ENCODE assay signal across 15 cellular contexts in genomic region chr18:29012364-29012763, GRCh38.
A peak's percentile ranks its signal among the peaks of the same experiment; 100 is the strongest.
DNase-seq lines count a peak whose midpoint lies in the region; ATAC-seq, FAIRE-seq and TF ChIP-seq lines count a peak whose summit lies in the region.
"Had no signal": no experiment of that assay in that cellular context is flagged by ENCODE, and none has a peak within 500 bp of the region (broad histone marks: within the 10 kb centered on the region; RNA-seq: fewer than 3 reads in every experiment).

No MANE protein-coding gene starts in this region.

- no peaks in the 10 kb centered on the region for H3K4me1 Mint-ChIP-seq in natural killer cell treated with Interleukin-12 subunit alpha and Interleukin-12 subunit beta and Interleukin-15 and Interleukin-18, amount 100 ng/mL, for 72 hours (ENCODE audit: low read depth in 2 of 2)
- H3K4me1 Mint-ChIP-seq in activated T-helper 2 cell treated with anti-CD3 and anti-CD28 coated beads, Interferon-gamma antibody, Interleukin-2, Interleukin-4, amounts not matched to agents 10 μg/mL and 5 μg/mL and 100 μg/mL, durations not matched to agents 14 hours and 24 hours and 36 hours (ENCODE audit: low read depth): no peaks in the 10 kb centered on the region
- H3K4me1 Mint-ChIP-seq: CD8-positive, alpha-beta memory T cell; IgD-negative memory B cell had no signal

- no peak overlapping the region for H3K23ac ChIP-seq in mesendoderm (ENCODE audit: low read length)

- no peak overlapping the region for H3K27ac ChIP-seq in mesendoderm (ENCODE audit: low read depth, low read length)
- H3K27ac ChIP-seq: 22Rv1, BLaER1 had no signal

- no peak overlapping the region for H2BK120ac ChIP-seq in mesendoderm (ENCODE audit: low read depth, low read length)

- H3K27ac Mint-ChIP-seq in natural killer cell treated with Interleukin-12 subunit alpha and Interleukin-12 subunit beta and Interleukin-15 and Interleukin-18, amount 100 ng/mL, for 72 hours: no peak overlapping the region
- no peak overlapping the region for H3K27ac Mint-ChIP-seq in activated T-helper 2 cell treated with anti-CD3 and anti-CD28 coated beads, Interferon-gamma antibody, Interleukin-2, Interleukin-4, amounts not matched to agents 10 μg/mL and 5 μg/mL and 100 μg/mL, durations not matched to agents 14 hours and 24 hours and 36 hours
- H3K27ac Mint-ChIP-seq: CD8-positive, alpha-beta memory T cell; IgD-negative memory B cell had no signal

- H3K36me3 ChIP-seq in bronchial epithelial cell (ENCODE audit: control insufficient read depth, insufficient read depth, low read length) (no peaks in the 10 kb centered on the region), mesendoderm (ENCODE audit: control insufficient read depth, insufficient read depth, low read length) (no peaks in the 10 kb centered on the region)
- H3K36me3 ChIP-seq: BLaER1 had no signal

- DNase-seq in NCI-H1436 (lab: John Stamatoyannopoulos, UW): peak; percentile 19
- no peak for DNase-seq in NCI-H1436 treated with DMSO at 0.1 percent for 48 hours (lab: John Stamatoyannopoulos, UW)
- DNase-seq in bronchial epithelial cell (ENCODE audit: low read depth): no peak
- no peak for DNase-seq in mesendoderm
- DNase-seq in NCI-H128 (lab: John Stamatoyannopoulos, UW; ENCODE audit: unreplicated experiment): no peak
- DNase-seq in natural killer cell treated with Interleukin-12 subunit alpha and Interleukin-12 subunit beta and Interleukin-15 and Interleukin-18, amount 100 ng/mL, for 72 hours (ENCODE audit: low spot score): no peak
- DNase-seq in activated T-helper 2 cell treated with anti-CD3 and anti-CD28 coated beads, Interferon-gamma antibody, Interleukin-2, Interleukin-4, amounts not matched to agents 10 μg/mL and 5 μg/mL and 100 μg/mL, durations not matched to agents 14 hours and 24 hours and 36 hours (ENCODE audit: low spot score): no peak
- DNase-seq: Caco-2; CD8-positive, alpha-beta memory T cell; DMS53; H7 had no signal

- no peak overlapping the region for H2BK15ac ChIP-seq in mesendoderm (replicated peaks; ENCODE audit: low read depth)

- H2AK5ac ChIP-seq in mesendoderm (ENCODE audit: low read length): no peak overlapping the region

- no peaks in the 10 kb centered on the region for H3K79me1 ChIP-seq in mesendoderm (ENCODE audit: low read length)

- peak overlapping the region; percentile 41 for H3K18ac ChIP-seq in mesendoderm (ENCODE audit: low read length)

- H3K4me1 ChIP-seq in mesendoderm (ENCODE audit: control insufficient read depth, low read depth, low read length): no peaks in the 10 kb centered on the region
- H3K4me1 ChIP-seq: BLaER1, Caco-2 had no signal

- WGBS in mesendoderm (ENCODE audit: extremely low coverage, insufficient coverage, low lambda C conversion rate): no CpG with 5 or more reads among the region's 5 CpGs

- intact Hi-C loops in activated T-helper 2 cell treated with anti-CD3 and anti-CD28 coated beads, Interferon-gamma antibody, Interleukin-2, Interleukin-4, amounts not matched to agents 10 μg/mL and 5 μg/mL and 100 μg/mL, durations not matched to agents 14 hours and 24 hours and 36 hours (cut with micrococcal nuclease): no loop called here

- H3K56ac ChIP-seq in mesendoderm (ENCODE audit: low read length): peak overlapping the region; percentile 29

- peak; percentile 13 for FAIRE-seq in bronchial epithelial cell (lab: Jason Lieb, UNC)
- FAIRE-seq: GM18507 had no signal

- H3K36me3 Mint-ChIP-seq in natural killer cell treated with Interleukin-12 subunit alpha and Interleukin-12 subunit beta and Interleukin-15 and Interleukin-18, amount 100 ng/mL, for 72 hours: no peaks in the 10 kb centered on the region
- H3K36me3 Mint-ChIP-seq in activated T-helper 2 cell treated with anti-CD3 and anti-CD28 coated beads, Interferon-gamma antibody, Interleukin-2, Interleukin-4, amounts not matched to agents 10 μg/mL and 5 μg/mL and 100 μg/mL, durations not matched to agents 14 hours and 24 hours and 36 hours (ENCODE audit: low read depth): no peaks in the 10 kb centered on the region
- H3K36me3 Mint-ChIP-seq: CD8-positive, alpha-beta memory T cell; IgD-negative memory B cell had no signal

- H3K9ac ChIP-seq in mesendoderm (ENCODE audit: low read length): no peak overlapping the region
- H3K9ac ChIP-seq: BLaER1 had no signal

- H3K4me2 ChIP-seq in mesendoderm (ENCODE audit: low read length): no peak overlapping the region
- H3K4me2 ChIP-seq: BLaER1 had no signal

- H3K27me3 ChIP-seq in bronchial epithelial cell (ENCODE audit: control insufficient read depth, insufficient read depth, low read length) (no peaks in the 10 kb centered on the region), mesendoderm (ENCODE audit: insufficient read depth, low read length, poor library complexity) (no peaks in the 10 kb centered on the region)
- H3K27me3 ChIP-seq: BLaER1 had no signal

- H2BK5ac ChIP-seq in mesendoderm (ENCODE audit: low read length): peak overlapping the region; percentile 31

- H4K8ac ChIP-seq in mesendoderm (ENCODE audit: low read depth, low read length): no peak overlapping the region

- TF ChIP-seq CTCF in bronchial epithelial cell (IDR thresholded peaks at IDR 0.05; ENCODE audit: insufficient read depth, low read length, severe bottlenecking): no peak

- H3K27me3 Mint-ChIP-seq in natural killer cell treated with Interleukin-12 subunit alpha and Interleukin-12 subunit beta and Interleukin-15 and Interleukin-18, amount 100 ng/mL, for 72 hours: no peaks in the 10 kb centered on the region
- no peaks in the 10 kb centered on the region for H3K27me3 Mint-ChIP-seq in activated T-helper 2 cell treated with anti-CD3 and anti-CD28 coated beads, Interferon-gamma antibody, Interleukin-2, Interleukin-4, amounts not matched to agents 10 μg/mL and 5 μg/mL and 100 μg/mL, durations not matched to agents 14 hours and 24 hours and 36 hours (ENCODE audit: low read depth)
- H3K27me3 Mint-ChIP-seq: CD8-positive, alpha-beta memory T cell; IgD-negative memory B cell had no signal

- H3K79me2 ChIP-seq in mesendoderm (ENCODE audit: control insufficient read depth, insufficient read depth, low read length): no peaks in the 10 kb centered on the region

- no peak overlapping the region for H4K5ac ChIP-seq in mesendoderm (ENCODE audit: low read length)

- H3K4ac ChIP-seq in mesendoderm (ENCODE audit: low read depth, low read length): no peak overlapping the region

- H3K4me3 ChIP-seq in bronchial epithelial cell (ENCODE audit: low read depth, low read length) (no peak overlapping the region), mesendoderm (ENCODE audit: low read length) (no peak overlapping the region)
- H3K4me3 ChIP-seq: BLaER1 had no signal

- peaks cover 3% of the 10 kb centered on the region for H3K9me3 Mint-ChIP-seq in natural killer cell treated with Interleukin-12 subunit alpha and Interleukin-12 subunit beta and Interleukin-15 and Interleukin-18, amount 100 ng/mL, for 72 hours
- H3K9me3 Mint-ChIP-seq in activated T-helper 2 cell treated with anti-CD3 and anti-CD28 coated beads, Interferon-gamma antibody, Interleukin-2, Interleukin-4, amounts not matched to agents 10 μg/mL and 5 μg/mL and 100 μg/mL, durations not matched to agents 14 hours and 24 hours and 36 hours: peaks cover 22% of the 10 kb centered on the region

- ATAC-seq in natural killer cell treated with Interleukin-12 subunit alpha and Interleukin-12 subunit beta and Interleukin-15 and Interleukin-18, amount 100 ng/mL, for 72 hours: no peak

- H3K4me3 Mint-ChIP-seq in natural killer cell treated with Interleukin-12 subunit alpha and Interleukin-12 subunit beta and Interleukin-15 and Interleukin-18, amount 100 ng/mL, for 72 hours: no peak overlapping the region
- no peak overlapping the region for H3K4me3 Mint-ChIP-seq in activated T-helper 2 cell treated with anti-CD3 and anti-CD28 coated beads, Interferon-gamma antibody, Interleukin-2, Interleukin-4, amounts not matched to agents 10 μg/mL and 5 μg/mL and 100 μg/mL, durations not matched to agents 14 hours and 24 hours and 36 hours (ENCODE audit: low read depth)
- H3K4me3 Mint-ChIP-seq: CD8-positive, alpha-beta memory T cell; IgD-negative memory B cell had no signal
